In genomic region chr3:16377196-16377595, GRCh38 we compare ENCODE assay signal across 15 cellular contexts.
DNase-seq lines count a peak whose midpoint lies in the region; ATAC-seq and TF ChIP-seq lines count a peak whose summit lies in the region.
"Had no signal": no experiment of that assay in that cellular context is flagged by ENCODE, and none has a peak within 500 bp of the region (broad histone marks: within the 10 kb centered on the region; RNA-seq: fewer than 3 reads in every experiment).

No MANE protein-coding gene starts in this region.

- H3K9ac ChIP-seq in BLaER1 treated with 17β-estradiol and CSF1 and Interleukin-3, amounts not matched to agents 10 nM and 100 nM, result peak overlapping the region in 3 of 11 experiments; percentile 23 to 53 (median 33); a peak in 4 of 22 replicates
- peak overlapping the region; percentile 60 for H3K9ac ChIP-seq in SU-DHL-6 (ENCODE audit: low read length)

- no peaks in the 10 kb centered on the region for H3K27me3 ChIP-seq in BLaER1 treated with 17β-estradiol and CSF1 and Interleukin-3, amounts not matched to agents 10 nM and 100 nM
- H3K27me3 ChIP-seq in SU-DHL-6 (ENCODE audit: low read length), result no peaks in the 10 kb centered on the region
- H3K27me3 ChIP-seq in effector memory CD4-positive, alpha-beta T cell (replicated peaks; ENCODE audit: control insufficient read depth, insufficient read depth, low read length, poor library complexity, severe bottlenecking), result no peaks in the 10 kb centered on the region
- H3K27me3 ChIP-seq: SJSA1 had no signal

- no peak overlapping the region for H3K4me3 Mint-ChIP-seq in Calu3 (ENCODE audit: low read depth, unreplicated experiment)

- intact Hi-C loops in Calu3 (cut with micrococcal nuclease; ENCODE audit: unreplicated experiment), result no loop called here

- peaks cover 21 to 39% (median 34%) of the 10 kb centered on the region in 11 experiments; a peak in 21 of 22 replicates for H3K9me3 ChIP-seq in BLaER1 treated with 17β-estradiol and CSF1 and Interleukin-3, amounts not matched to agents 10 nM and 100 nM (replicated peaks in 1 of 11)
- no peaks in the 10 kb centered on the region for H3K9me3 ChIP-seq in SU-DHL-6 (ENCODE audit: insufficient read depth, low read length)
- no peaks in the 10 kb centered on the region for H3K9me3 ChIP-seq in effector memory CD4-positive, alpha-beta T cell (ENCODE audit: control insufficient read depth, low read length)
- H3K9me3 ChIP-seq: Caco-2, thoracic aorta had no signal

- ATAC-seq in GM18519 (IDR thresholded peaks at IDR 0.05; ENCODE audit: low FRiP score, unreplicated experiment), result no peak

- peaks cover 71 to 87% (median 84%) of the 10 kb centered on the region in 10 experiments for H3K4me1 ChIP-seq in BLaER1 treated with 17β-estradiol and CSF1 and Interleukin-3, amounts not matched to agents 10 nM and 100 nM
- peaks cover 21% of the 10 kb centered on the region for H3K4me1 ChIP-seq in effector memory CD4-positive, alpha-beta T cell (ENCODE audit: control insufficient read depth, insufficient read depth, low read length, poor library complexity, severe bottlenecking)

- peak overlapping the region in 4 of 11 experiments; percentile 52 to 69 (median 52); a peak in 8 of 22 replicates for H3K27ac ChIP-seq in BLaER1 treated with 17β-estradiol and CSF1 and Interleukin-3, amounts not matched to agents 10 nM and 100 nM
- peak overlapping the region; percentile 97 for H3K27ac ChIP-seq in SU-DHL-6 (ENCODE audit: low read depth, low read length)
- H3K27ac ChIP-seq in effector memory CD4-positive, alpha-beta T cell (ENCODE audit: insufficient read depth, low read length, poor library complexity, severe bottlenecking), result peak overlapping the region; percentile 5
- H3K27ac ChIP-seq: coronary artery, SJSA1 had no signal

- no peaks in the 10 kb centered on the region for H3K4me1 Mint-ChIP-seq in Calu3 (ENCODE audit: low read depth, unreplicated experiment)

- H3K9me3 Mint-ChIP-seq in Calu3 (ENCODE audit: low read depth, unreplicated experiment), result no peaks in the 10 kb centered on the region

- H2AFZ ChIP-seq in SU-DHL-6 (ENCODE audit: low read depth, low read length, severe bottlenecking), result no peak overlapping the region

- peaks cover 43 to 67% (median 55%) of the 10 kb centered on the region in 11 experiments; a peak in 21 of 22 replicates for H3K36me3 ChIP-seq in BLaER1 treated with 17β-estradiol and CSF1 and Interleukin-3, amounts not matched to agents 10 nM and 100 nM
- peaks cover 21% of the 10 kb centered on the region for H3K36me3 ChIP-seq in SU-DHL-6 (ENCODE audit: low read length)
- no peaks in the 10 kb centered on the region for H3K36me3 ChIP-seq in effector memory CD4-positive, alpha-beta T cell (ENCODE audit: control insufficient read depth, insufficient read depth, low read length)
- H3K36me3 ChIP-seq: thoracic aorta had no signal

- H3K4me2 ChIP-seq in BLaER1 treated with 17β-estradiol and CSF1 and Interleukin-3, amounts not matched to agents 10 nM and 100 nM, result peak overlapping the region; percentile 81 to 94 (median 88)
- H3K4me2 ChIP-seq in SU-DHL-6 (ENCODE audit: low read depth, low read length, poor library complexity, severe bottlenecking), result peak overlapping the region; percentile 59

- peaks cover 86% of the 10 kb centered on the region for H3K79me2 ChIP-seq in SU-DHL-6 (ENCODE audit: insufficient read depth, low read length)

- DNase-seq in G401 (ENCODE audit: low spot score) (peak; percentile 64), iPS-NIHi7 (ENCODE audit: extremely low spot score) (no peak), kidney glomerular epithelial cell (lab: John Stamatoyannopoulos, UW) (no peak), Calu3 (no peak)
- no peak for DNase-seq in effector memory CD4-positive, alpha-beta T cell
- DNase-seq: activated CD4-positive, CD25-positive, alpha-beta regulatory T cell; Caco-2; NCI-H526; right cardiac atrium had no signal

- H3K4me3 ChIP-seq in BLaER1 treated with 17β-estradiol and CSF1 and Interleukin-3, amounts not matched to agents 10 nM and 100 nM, result 0 out of 20 replicates have a peak overlapping the region, but pooled peaks of 1 of the 10 experiments have one; percentile 15
- H3K4me3 ChIP-seq in SU-DHL-6 (ENCODE audit: insufficient read depth, low read length, poor library complexity, severe bottlenecking), result peak overlapping the region; percentile 17
- H3K4me3 ChIP-seq in effector memory CD4-positive, alpha-beta T cell (ENCODE audit: insufficient read depth, low read depth, low read length, poor library complexity, severe bottlenecking), result no peak overlapping the region
- H3K4me3 ChIP-seq: coronary artery, SJSA1, thoracic aorta had no signal

- CTCF ChIA-PET in Calu3 (lab: Charles Lee), result no interaction called here

- peaks cover 83% of the 10 kb centered on the region for H3F3A ChIP-seq in SU-DHL-6 (ENCODE audit: insufficient read depth)

- BruUV-seq in Calu3 (replicated peaks; lab: Mats Ljungman, UMichigan), result no TSS peak

- in situ Hi-C loops in G401 (cut with HindIII; ENCODE audit: low sequenced_read_pairs), result no loop called here

- peaks cover 0 to 68% (median 44%) of the 10 kb centered on the region in 11 experiments; a peak in 17 of 22 replicates for H4K20me1 ChIP-seq in BLaER1 treated with 17β-estradiol and CSF1 and Interleukin-3, amounts not matched to agents 10 nM and 100 nM
- no peaks in the 10 kb centered on the region for H4K20me1 ChIP-seq in SU-DHL-6 (ENCODE audit: low read depth, low read length)

- H3K27ac Mint-ChIP-seq in Calu3 (ENCODE audit: unreplicated experiment), result no peak overlapping the region

- H3K36me3 Mint-ChIP-seq in Calu3 (ENCODE audit: insufficient read depth, unreplicated experiment), result no peaks in the 10 kb centered on the region

- TF ChIP-seq CTCF in SU-DHL-6 (IDR thresholded peaks at IDR 0.05; ENCODE audit: insufficient read depth, low read length, poor library complexity, severe bottlenecking) (no peak), Calu3 (IDR thresholded peaks at IDR 0.05; ENCODE audit: unreplicated experiment) (no peak)

- H3K9me2 ChIP-seq in SU-DHL-6 (replicated peaks; ENCODE audit: insufficient read depth, low read length), result no peaks in the 10 kb centered on the region

- no peaks in the 10 kb centered on the region for H3K27me3 Mint-ChIP-seq in Calu3 (ENCODE audit: unreplicated experiment)
